In genomic region chr9:126346031-126346430, GRCh38 we compare ENCODE assay signal across 17 cellular contexts. TPM values are rescaled to one million over a fixed set of nuclear protein-coding genes. Genes with fewer than 3 reads are reported as not detected.
DNase-seq lines count a peak whose midpoint lies in the region; ATAC-seq and TF ChIP-seq lines count a peak whose summit lies in the region.
"Had no signal": no experiment of that assay in that cellular context is flagged by ENCODE, and none has a peak within 500 bp of the region (broad histone marks: within the 10 kb centered on the region; RNA-seq: fewer than 3 reads in every experiment).

No MANE protein-coding gene starts in this region.

- H3K4me1 Mint-ChIP-seq in activated CD4-positive, alpha-beta T cell treated with anti-CD3 and anti-CD28 coated beads, Interleukin-2, amount 10 ng/mL, durations not matched to agents 24 days and 14 days, result no peaks in the 10 kb centered on the region
- peaks cover 52% of the 10 kb centered on the region for H3K4me1 Mint-ChIP-seq in neural crest cell
- H3K4me1 Mint-ChIP-seq in endothelial cell (ENCODE audit: unreplicated experiment), result peaks cover 20% of the 10 kb centered on the region

- intact Hi-C loops in activated CD4-positive, alpha-beta T cell treated with anti-CD3 and anti-CD28 coated beads, Interleukin-2, amount 10 ng/mL, durations not matched to agents 24 days and 14 days (cut with micrococcal nuclease), result no loop called here
- intact Hi-C loops in dorsolateral prefrontal cortex (cut with DNase I), result no loop called here

- H3K36me3 Mint-ChIP-seq in activated CD4-positive, alpha-beta T cell treated with anti-CD3 and anti-CD28 coated beads, Interleukin-2, amount 10 ng/mL, durations not matched to agents 24 days and 14 days (ENCODE audit: low read depth), result no peaks in the 10 kb centered on the region
- H3K36me3 Mint-ChIP-seq in neural crest cell (ENCODE audit: low read depth) (peaks cover 54% of the 10 kb centered on the region), endothelial cell (ENCODE audit: low read depth, unreplicated experiment) (peaks cover 20% of the 10 kb centered on the region)

- peaks cover 6% of the 10 kb centered on the region for H3K27me3 Mint-ChIP-seq in activated CD4-positive, alpha-beta T cell treated with anti-CD3 and anti-CD28 coated beads, Interleukin-2, amount 10 ng/mL, durations not matched to agents 24 days and 14 days
- H3K27me3 Mint-ChIP-seq in neural crest cell (ENCODE audit: low read depth), result no peaks in the 10 kb centered on the region
- peaks cover 9% of the 10 kb centered on the region for H3K27me3 Mint-ChIP-seq in endothelial cell (ENCODE audit: unreplicated experiment)

- peak; percentile 48 for DNase-seq in activated CD4-positive, alpha-beta T cell treated with anti-CD3 and anti-CD28 coated beads, Interleukin-2, amount 10 ng/mL, durations not matched to agents 24 days and 14 days
- DNase-seq in activated CD4-positive, alpha-beta T cell treated with anti-CD3 and anti-CD28 coated beads for 48 hours, result no peak
- DNase-seq in dorsolateral prefrontal cortex (no peak), neural crest cell (ENCODE audit: low read depth, low spot score) (no peak), SHP77 treated with DMSO at 0.1 percent for 48 hours (lab: John Stamatoyannopoulos, UW) (no peak), endothelial cell (ENCODE audit: low spot score) (no peak)
- DNase-seq: AML-193, EL, Kasumi-1, NCI-H1417, NCI-H1694 treated with DMSO at 0.1 percent for 48 hours, NCI-H2081 treated with DMSO at 0.1 percent for 48 hours, NCI-H2171 treated with DMSO at 0.1 percent for 48 hours, NCI-H526, OCI-M1 had no signal

- H3K27me3 ChIP-seq in dorsolateral prefrontal cortex, result no peaks in the 10 kb centered on the region
- H3K27me3 ChIP-seq: SJSA1 had no signal

- H3K4me3 Mint-ChIP-seq in activated CD4-positive, alpha-beta T cell treated with anti-CD3 and anti-CD28 coated beads, Interleukin-2, amount 10 ng/mL, durations not matched to agents 24 days and 14 days, result no peak overlapping the region
- H3K4me3 Mint-ChIP-seq in neural crest cell (no peak overlapping the region), endothelial cell (ENCODE audit: unreplicated experiment) (no peak overlapping the region)

- peak overlapping the region in 43 of 59 donors; percentile 21 to 98 (median 80) for H3K27ac ChIP-seq in dorsolateral prefrontal cortex
- H3K27ac ChIP-seq: SJSA1 had no signal

- H3K9me3 Mint-ChIP-seq in activated CD4-positive, alpha-beta T cell treated with anti-CD3 and anti-CD28 coated beads, Interleukin-2, amount 10 ng/mL, durations not matched to agents 24 days and 14 days, result no peaks in the 10 kb centered on the region
- peaks cover 3% of the 10 kb centered on the region for H3K9me3 Mint-ChIP-seq in neural crest cell
- no peaks in the 10 kb centered on the region for H3K9me3 Mint-ChIP-seq in endothelial cell (ENCODE audit: unreplicated experiment)

- ATAC-seq in HG03139 (IDR thresholded peaks at IDR 0.05; ENCODE audit: unreplicated experiment), result no peak

- H3K27ac Mint-ChIP-seq in activated CD4-positive, alpha-beta T cell treated with anti-CD3 and anti-CD28 coated beads, Interleukin-2, amount 10 ng/mL, durations not matched to agents 24 days and 14 days, result no peak overlapping the region
- H3K27ac Mint-ChIP-seq in neural crest cell (ENCODE audit: unreplicated experiment), result peak overlapping the region; percentile 83
- no peak overlapping the region for H3K27ac Mint-ChIP-seq in endothelial cell (ENCODE audit: unreplicated experiment)

- no peak overlapping the region for H3K4me3 ChIP-seq in dorsolateral prefrontal cortex
- H3K4me3 ChIP-seq: SJSA1 had no signal

- TF ChIP-seq CTCF in dorsolateral prefrontal cortex (IDR thresholded peaks at IDR 0.05 in 54 of 56, conservative IDR thresholded peaks at IDR 0.05 in 2 of 56; ENCODE audit: low read depth in 1 of 56, partially characterized antibody in 56 of 56), result no peak
- TF ChIP-seq CTCF in neural crest cell (conservative IDR thresholded peaks at IDR 0.05), result no peak
- no peak for TF ChIP-seq CTCF in endothelial cell (IDR thresholded peaks at IDR 0.05; ENCODE audit: unreplicated experiment)

RNA-seq across cellular contexts. Expression of gene MVB12B, which starts 19.4 kb away (rescaled TPM):
- total RNA-seq in activated CD4-positive, alpha-beta T cell treated with anti-CD3 and anti-CD28 coated beads, Interleukin-2, amount 10 ng/mL, durations not matched to agents 24 days and 14 days, result 0.49 and 1.3 TPM in 2 replicates
- total RNA-seq in dorsolateral prefrontal cortex (100 to 1,000 TPM in 23 of 120 experiments, 10 to 100 TPM in 97; 43.4 to 233 (median 75.7) TPM), neural crest cell (65.5 and 68.1 TPM in 2 replicates), endothelial cell (ENCODE audit: unreplicated experiment) (18.8 TPM)
